In the genomic region with DNA sequence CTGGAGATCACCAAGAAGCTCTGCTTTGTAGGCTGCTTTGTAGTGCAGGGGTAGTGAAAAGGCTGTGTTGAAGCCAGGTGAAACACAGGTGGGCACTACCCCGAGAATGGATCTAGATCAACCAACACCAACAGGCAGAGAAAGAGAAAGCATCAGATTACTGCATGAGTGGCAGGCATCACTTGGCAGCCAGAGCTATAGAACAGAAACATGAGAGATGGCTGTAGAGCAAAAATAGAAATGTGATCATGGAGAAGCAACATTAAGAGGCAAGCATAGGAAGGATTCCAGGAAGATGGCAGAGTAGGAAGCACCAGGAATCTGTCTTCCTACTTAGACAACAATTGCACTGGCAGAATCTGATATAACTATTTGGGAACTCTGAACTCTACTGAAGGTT, we compare ENCODE assay signal across 17 cellular contexts.
DNase-seq lines count a peak whose midpoint lies in the region; ATAC-seq and TF ChIP-seq lines count a peak whose summit lies in the region.
"Had no signal": no experiment of that assay in that cellular context is flagged by ENCODE, and none has a peak within 500 bp of the region (broad histone marks: within the 10 kb centered on the region; RNA-seq: fewer than 3 reads in every experiment).

No MANE protein-coding gene starts in this region.

- no CpG with 5 or more reads among the region's 1 CpG for WGBS in IMR-90 (ENCODE audit: extremely low coverage in 2 of 2, insufficient read length in 1 of 2), 2 experiments
- WGBS in psoas muscle, 3 donors: 0 to 44% (median 0%) methylated on average over 1 of the region's 1 CpG

- no peaks in the 10 kb centered on the region for H3K36me3 ChIP-seq in IMR-90 (ENCODE audit: control insufficient read depth, insufficient read depth, low read length)
- H3K36me3 ChIP-seq in psoas muscle (ENCODE audit: insufficient read depth in 1 of 2, low read depth in 1 of 2): no peaks in the 10 kb centered on the region
- H3K36me3 ChIP-seq: BLaER1 had no signal

- H3K4me1 ChIP-seq in IMR-90 (ENCODE audit: control insufficient read depth, insufficient read depth, low read length): peaks cover 3% of the 10 kb centered on the region
- no peaks in the 10 kb centered on the region for H3K4me1 ChIP-seq in psoas muscle
- H3K4me1 ChIP-seq: BLaER1 had no signal

- H2BK20ac ChIP-seq in IMR-90 (ENCODE audit: low read depth, low read length): no peak overlapping the region

- H3K9me1 ChIP-seq in IMR-90 (ENCODE audit: insufficient read depth, low read length): no peaks in the 10 kb centered on the region

- H3K79me1 ChIP-seq in IMR-90 (ENCODE audit: low read depth in 1 of 2, low read length in 2 of 2): no peaks in the 10 kb centered on the region

- peak; percentile 22 for DNase-seq in NCI-H748 (lab: John Stamatoyannopoulos, UW; ENCODE audit: unreplicated experiment)
- no peak for DNase-seq in NCI-H748 treated with DMSO at 0.1 percent for 48 hours (lab: John Stamatoyannopoulos, UW)
- no peak for DNase-seq in IMR-90
- DNase-seq in NCI-H2171 treated with DMSO at 0.1 percent for 48 hours (lab: John Stamatoyannopoulos, UW): peak; percentile 66
- no peak for DNase-seq in psoas muscle
- no peak for DNase-seq in NOMO-1 treated with DMSO at 0.1 percent for 48 hours (lab: John Stamatoyannopoulos, UW; ENCODE audit: unreplicated experiment)
- DNase-seq in activated naive CD4-positive, alpha-beta T cell treated with anti-CD3 and anti-CD28 coated beads, Interleukin-2, amount 50 U/mL, for 16 hours: no peak
- DNase-seq in mucosa of gallbladder (ENCODE audit: low spot score): no peak
- DNase-seq: 8988T; CD4-positive, alpha-beta memory T cell; DMS153; DMS79; GDM1; HCEC 1CT; HFFc6 had no signal

- H2BK15ac ChIP-seq in IMR-90 (ENCODE audit: low read depth, low read length): no peak overlapping the region

- CTCF ChIA-PET in IMR-90 (lab: Yijun Ruan, JAX): no interaction called here

- H2BK120ac ChIP-seq in IMR-90 (ENCODE audit: low read depth, low read length): no peak overlapping the region

- intact Hi-C loops in IMR-90 (cut with micrococcal nuclease): no loop called here
- intact Hi-C loops in psoas muscle (cut with DNase I): loop anchor here in 1 of 2 donors (10.0 kb wide), 1 partner anchor 257 kb away; no protein-coding TSS in a partner anchor

- H4K20me1 ChIP-seq in IMR-90 (ENCODE audit: insufficient read depth, low read length): no peaks in the 10 kb centered on the region
- H4K20me1 ChIP-seq: BLaER1 had no signal

- H3K4me3 ChIP-seq in IMR-90 (ENCODE audit: insufficient read depth, low read depth, low read length) (no peak overlapping the region), psoas muscle (no peak overlapping the region)
- H3K4me3 ChIP-seq: BLaER1, GM23338 had no signal

- H4K91ac ChIP-seq in IMR-90 (ENCODE audit: insufficient read depth, low read depth, low read length): peak overlapping the region; percentile 9; the same call in 1 of the 2 replicates

- H3K27me3 ChIP-seq in IMR-90 (ENCODE audit: control insufficient read depth, insufficient read depth, low read length) (no peaks in the 10 kb centered on the region), psoas muscle (ENCODE audit: insufficient read depth in 3 of 3, low read length in 2 of 3) (no peaks in the 10 kb centered on the region)
- H3K27me3 ChIP-seq: BLaER1 had no signal

- H2AFZ ChIP-seq in IMR-90 (replicated peaks; ENCODE audit: low read length, poor library complexity): no peak overlapping the region
- H2AFZ ChIP-seq: GM23338 had no signal

- TF ChIP-seq POLR2A in IMR-90 (IDR thresholded peaks at IDR 0.05; ENCODE audit: low read depth, low read length): no peak

- no peak overlapping the region for H4K5ac ChIP-seq in IMR-90 (ENCODE audit: low read depth, low read length)

- in situ Hi-C loops in IMR-90 (cut with MboI; ENCODE audit: low sequenced_read_pairs): no loop called here

- H3K18ac ChIP-seq in IMR-90 (ENCODE audit: low read depth, low read length): no peak overlapping the region

- no peak overlapping the region for H2BK5ac ChIP-seq in IMR-90 (ENCODE audit: low read depth, low read length, poor library complexity, severe bottlenecking)

- no peak overlapping the region for H2AK5ac ChIP-seq in IMR-90 (ENCODE audit: low read depth, low read length)

- H2AK9ac ChIP-seq in IMR-90 (replicated peaks; ENCODE audit: low read depth, low read length, poor library complexity): no peak overlapping the region

- dilution Hi-C loops in IMR-90 (cut with HindIII; ENCODE audit: low sequenced_read_pairs, unreplicated experiment): loop anchor here (25.0 kb wide), 1 partner anchor 309 kb away; a partner anchor contains a TSS

- no peak overlapping the region for H3K4ac ChIP-seq in IMR-90 (ENCODE audit: low read depth, low read length)

- H3K4me2 ChIP-seq in IMR-90 (ENCODE audit: low read depth, low read length): no peak overlapping the region
- H3K4me2 ChIP-seq: BLaER1, GM23338 had no signal

- H3K9me3 ChIP-seq in IMR-90 (ENCODE audit: control insufficient read depth, insufficient read depth, low read length) (no peaks in the 10 kb centered on the region), psoas muscle (no peaks in the 10 kb centered on the region)
- H3K9me3 ChIP-seq: BLaER1 had no signal

- TF ChIP-seq CTCF in IMR-90 (conservative IDR thresholded peaks at IDR 0.05; ENCODE audit: low read depth, low read length): no peak
- no peak for TF ChIP-seq CTCF in psoas muscle (IDR thresholded peaks at IDR 0.05)

- H3K27ac ChIP-seq in IMR-90 (ENCODE audit: insufficient read depth, low read length): no peak overlapping the region
- peak overlapping the region; percentile 74 for H3K27ac ChIP-seq in psoas muscle
- H3K27ac ChIP-seq: BLaER1 had no signal

- ATAC-seq in IMR-90 (ENCODE audit: low read depth) (no peak), psoas muscle (peak in 3 of 4 donors; percentile 91 to 95 (median 93))
- ATAC-seq: GM23338 had no signal

- H3K56ac ChIP-seq in IMR-90 (ENCODE audit: extremely low read depth, insufficient read depth, low read length): no peak overlapping the region

- no peak overlapping the region for H3K14ac ChIP-seq in IMR-90 (replicated peaks; ENCODE audit: low read depth, low read length)

- no peak overlapping the region for H4K8ac ChIP-seq in IMR-90 (ENCODE audit: low read depth in 2 of 2, low read length in 2 of 2)

- no peak for TF ChIP-seq RAD21 in IMR-90 (IDR thresholded peaks at IDR 0.05; ENCODE audit: low read length)

- no peak overlapping the region for H3K23ac ChIP-seq in IMR-90 (ENCODE audit: low read depth, low read length)

- POLR2A ChIA-PET in IMR-90 (lab: Charles Lee; ENCODE audit: unreplicated experiment): no interaction called here

- no peak overlapping the region for H3K9ac ChIP-seq in IMR-90 (ENCODE audit: low read depth, low read length)
- H3K9ac ChIP-seq: BLaER1 had no signal

- no TSS peak for BruUV-seq in IMR-90 (replicated peaks; lab: Mats Ljungman, UMichigan)

TF ChIP-seq in IMR-90, 13 proteins besides CTCF, POLR2A, EP300 and RAD21:
- TF ChIP-seq, protein P1, sequence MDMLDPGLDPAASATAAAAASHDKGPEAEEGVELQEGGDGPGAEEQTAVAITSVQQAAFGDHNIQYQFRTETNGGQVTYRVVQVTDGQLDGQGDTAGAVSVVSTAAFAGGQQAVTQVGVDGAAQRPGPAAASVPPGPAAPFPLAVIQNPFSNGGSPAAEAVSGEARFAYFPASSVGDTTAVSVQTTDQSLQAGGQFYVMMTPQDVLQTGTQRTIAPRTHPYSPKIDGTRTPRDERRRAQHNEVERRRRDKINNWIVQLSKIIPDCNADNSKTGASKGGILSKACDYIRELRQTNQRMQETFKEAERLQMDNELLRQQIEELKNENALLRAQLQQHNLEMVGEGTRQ (IDR thresholded peaks at IDR 0.05; ENCODE audit: low read depth, low read length): no peak
- TF ChIP-seq NFE2L2 (IDR thresholded peaks at IDR 0.05; ENCODE audit: low read depth, low read length) (no peak), BHLHE40 (IDR thresholded peaks at IDR 0.05; ENCODE audit: low read depth, low read length) (no peak), CEBPB (IDR thresholded peaks at IDR 0.05; ENCODE audit: low read depth, low read length) (no peak), MAFK (IDR thresholded peaks at IDR 0.05; ENCODE audit: low read depth, low read length) (no peak), RFX5 (IDR thresholded peaks at IDR 0.05; ENCODE audit: low read depth, low read length) (no peak), MAZ (IDR thresholded peaks at IDR 0.05; ENCODE audit: borderline replicate concordance, low read depth, low read length) (no peak), MXI1 (IDR thresholded peaks at IDR 0.05; ENCODE audit: borderline replicate concordance, low read depth, low read length) (no peak)
TF ChIP-seq in IMR-90: peak in this region for 0.

Comparison
In these comparisons a context has a peak if more than half of its experiments do, and no peak if none do; other contexts are left out.
1. DNase-seq: peak in NCI-H748 (single experiment) and NCI-H2171 treated with DMSO at 0.1 percent for 48 hours (single experiment); none in NCI-H748 treated with DMSO at 0.1 percent for 48 hours (single experiment), IMR-90 (single experiment), psoas muscle (0 of 2), NOMO-1 treated with DMSO at 0.1 percent for 48 hours (single experiment), activated naive CD4-positive, alpha-beta T cell treated with anti-CD3 and anti-CD28 coated beads, Interleukin-2, amount 50 U/mL, for 16 hours (single experiment) and mucosa of gallbladder (single experiment).